Comparison of ENCODE assay signal across 23 cellular contexts in genomic region chr4:158644755-158645154, GRCh38.
"Had no signal": no experiment of that assay in that cellular context is flagged by ENCODE, and none has a peak within 500 bp of the region (broad histone marks: within the 10 kb centered on the region; RNA-seq: fewer than 3 reads in every experiment).

No MANE protein-coding gene starts in this region.

- H3K9me3 ChIP-seq: breast epithelium, esophagus squamous epithelium, left lung, right lobe of liver, testis had no signal

- H3K27me3 Mint-ChIP-seq: type B pancreatic cell had no signal

- H3K27ac Mint-ChIP-seq: naive B cell; stimulated activated effector memory CD8-positive, alpha-beta T cell treated with anti-CD3 and anti-CD28 coated beads, Interleukin-12 subunit alpha, Interleukin-12 subunit beta, amount 100 ng/mL, for 72 hours; T-helper 1 cell treated with Interleukin-12 subunit alpha and Interleukin-12 subunit beta and Interleukin-4 antibody, amounts not matched to agents 30 μg/mL and 1 μg/mL, for 36 hours; type B pancreatic cell had no signal

- H3K9me3 Mint-ChIP-seq: stimulated activated effector memory CD8-positive, alpha-beta T cell treated with anti-CD3 and anti-CD28 coated beads, Interleukin-12 subunit alpha, Interleukin-12 subunit beta, amount 100 ng/mL, for 72 hours; T-helper 1 cell treated with Interleukin-12 subunit alpha and Interleukin-12 subunit beta and Interleukin-4 antibody, amounts not matched to agents 30 μg/mL and 1 μg/mL, for 36 hours; type B pancreatic cell had no signal

- H3K27me3 ChIP-seq: breast epithelium, left lung, right lobe of liver, testis had no signal

- H3K36me3 ChIP-seq: breast epithelium, esophagus squamous epithelium, left lung, right lobe of liver had no signal

- DNase-seq: activated CD4-positive, alpha-beta T cell treated with anti-CD3 and anti-CD28 coated beads, Interleukin-2, amount 50 U/mL, for 1 hour; activated CD8-positive, alpha-beta memory T cell treated with anti-CD3 and anti-CD28 coated beads for 24 hours; activated CD8-positive, alpha-beta memory T cell treated with anti-CD3 and anti-CD28 coated beads, Interleukin-2, amount 50 U/mL, for 48 hours; activated effector memory CD4-positive, alpha-beta T cell treated with Interleukin-2 at 50 U/mL for 16 hours; activated naive CD4-positive, alpha-beta T cell treated with anti-CD3 and anti-CD28 coated beads, Interleukin-2, amount 50 U/mL, for 16 hours; activated T-cell treated with anti-CD3 and anti-CD28 coated beads, Interleukin-2, amount 50 U/mL, for 48 hours; cerebellar nuclear complex; dermis blood vessel endothelial cell; effector memory CD4-positive, alpha-beta T cell; esophagus squamous epithelium; kidney; left lung; midbrain; naive B cell; right lobe of liver; stimulated activated CD4-positive, alpha-beta T cell treated with anti-CD3 and anti-CD28 coated beads, Interleukin-4, amount 100 ng/mL, for 24 hours; testis had no signal

- ATAC-seq: activated CD4-positive, CD25-positive, alpha-beta regulatory T cell treated with anti-CD3 and anti-CD28 coated beads, Interleukin-2, amount 50 U/mL, for 24 hours; left lung; right lobe of liver; stimulated activated effector memory CD8-positive, alpha-beta T cell treated with anti-CD3 and anti-CD28 coated beads, Interleukin-12 subunit alpha, Interleukin-12 subunit beta, amount 100 ng/mL, for 72 hours had no signal

- H3K27ac ChIP-seq: breast epithelium, esophagus squamous epithelium, left lung, parathyroid adenoma, right lobe of liver, testis had no signal

- H2AFZ ChIP-seq: parathyroid adenoma had no signal

- H3K4me1 ChIP-seq: breast epithelium, esophagus squamous epithelium, left lung, parathyroid adenoma, right lobe of liver, testis had no signal

- H3K4me3 Mint-ChIP-seq: naive B cell; stimulated activated effector memory CD8-positive, alpha-beta T cell treated with anti-CD3 and anti-CD28 coated beads, Interleukin-12 subunit alpha, Interleukin-12 subunit beta, amount 100 ng/mL, for 72 hours; T-helper 1 cell treated with Interleukin-12 subunit alpha and Interleukin-12 subunit beta and Interleukin-4 antibody, amounts not matched to agents 30 μg/mL and 1 μg/mL, for 36 hours; type B pancreatic cell had no signal

- H3K4me1 Mint-ChIP-seq: naive B cell; stimulated activated effector memory CD8-positive, alpha-beta T cell treated with anti-CD3 and anti-CD28 coated beads, Interleukin-12 subunit alpha, Interleukin-12 subunit beta, amount 100 ng/mL, for 72 hours had no signal

- H3K4me3 ChIP-seq: breast epithelium, esophagus squamous epithelium, left lung, right lobe of liver, testis had no signal

- H3K9ac ChIP-seq: parathyroid adenoma had no signal

- H3K36me3 Mint-ChIP-seq: stimulated activated effector memory CD8-positive, alpha-beta T cell treated with anti-CD3 and anti-CD28 coated beads, Interleukin-12 subunit alpha, Interleukin-12 subunit beta, amount 100 ng/mL, for 72 hours; type B pancreatic cell had no signal
